Comparison of ENCODE assay signal across 26 cellular contexts in the genomic region with DNA sequence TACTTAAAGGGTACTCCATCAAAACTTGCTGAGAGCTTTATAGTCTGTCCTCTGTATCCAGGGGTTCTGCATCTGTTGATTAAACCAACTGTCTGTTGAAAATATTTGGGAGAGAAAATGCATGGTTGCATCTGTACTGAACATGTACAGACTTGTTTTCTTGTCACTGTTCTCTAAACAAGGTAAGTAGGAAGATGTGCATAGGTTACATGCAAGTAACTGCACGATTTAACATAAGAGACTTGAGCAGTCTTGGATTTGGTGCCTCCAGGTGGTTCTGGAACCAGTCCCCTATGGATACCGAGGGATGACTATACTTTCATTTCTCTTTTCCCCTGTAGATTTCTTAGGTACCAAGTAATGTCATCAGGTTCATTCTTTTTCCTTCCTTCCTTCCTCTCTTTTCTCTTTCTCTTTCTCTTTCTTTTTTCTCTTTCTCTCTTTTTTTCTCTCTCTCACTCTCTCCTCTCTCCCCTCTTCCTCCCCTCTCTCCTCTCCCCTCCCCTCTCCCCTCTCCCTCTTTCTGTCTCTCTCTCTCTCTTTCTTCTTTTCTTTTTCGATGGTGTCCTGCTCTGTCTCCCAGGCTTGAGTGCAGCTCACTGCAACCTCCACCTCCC. TPM values are rescaled to one million over a fixed set of nuclear protein-coding genes. Genes with fewer than 3 reads are reported as not detected.
DNase-seq lines count a peak whose midpoint lies in the region; ATAC-seq and TF ChIP-seq lines count a peak whose summit lies in the region.
"Had no signal": no experiment of that assay in that cellular context is flagged by ENCODE, and none has a peak within 500 bp of the region (broad histone marks: within the 10 kb centered on the region; RNA-seq: fewer than 3 reads in every experiment).

No MANE protein-coding gene starts in this region.

- no peak for TF ChIP-seq POLR2A in thyroid gland (IDR thresholded peaks at IDR 0.05)

- DNase-seq in CD8-positive, alpha-beta T cell, result no peak
- no peak for DNase-seq in DND-41
- DNase-seq in activated T-helper 1 cell treated with anti-CD3 and anti-CD28 coated beads, Interleukin-12 subunit alpha, Interleukin-12 subunit beta, Interleukin-2, Interleukin-4 antibody, amounts not matched to agents 30 ng/mL and 10 ng/mL and 1 ng/mL, durations not matched to agents 14 hours and 24 hours and 36 hours (ENCODE audit: low spot score), result no peak
- DNase-seq in foreskin keratinocyte, result peak; percentile 39 to 65
- no peak for DNase-seq in kidney tubule cell (ENCODE audit: low spot score)
- DNase-seq in NOMO-1 (lab: John Stamatoyannopoulos, UW; ENCODE audit: unreplicated experiment in 2 of 2), result no peak
- no peak for DNase-seq in thyroid gland
- DNase-seq: activated T-cell treated with anti-CD3 and anti-CD28 coated beads, Interleukin-2, amount 50 U/mL, for 24 hours; EL; erythroblast; HFFc6; hypothalamus; left ventricle myocardium superior; NCI-H1105 treated with DMSO at 0.1 percent for 48 hours; NCI-H2029 treated with DMSO at 0.1 percent for 48 hours; NCI-H345; NCI-H748 treated with DMSO at 0.1 percent for 48 hours; right cardiac atrium; stimulated activated CD4-positive, alpha-beta T cell treated with anti-CD3 and anti-CD28 coated beads, Interleukin-4, amount 100 ng/mL, for 24 hours; stimulated activated naive CD4-positive, alpha-beta T cell treated with Interleukin-2 at 50 U/mL for 16 hours; T1000 had no signal

- peaks cover 39% of the 10 kb centered on the region for H4K20me1 ChIP-seq in DND-41 (ENCODE audit: insufficient read depth, low read length)

- H3K4me3 ChIP-seq in CD8-positive, alpha-beta T cell (ENCODE audit: low read depth, low read length), result no peak overlapping the region
- no peak overlapping the region for H3K4me3 ChIP-seq in DND-41 (ENCODE audit: low read depth in 1 of 2, low read length in 2 of 2)
- H3K4me3 ChIP-seq in thyroid gland (replicated peaks in 1 of 3), result no peak overlapping the region

- H3K36me3 ChIP-seq in CD8-positive, alpha-beta T cell (ENCODE audit: insufficient read depth, low read length), result peaks cover 30% of the 10 kb centered on the region
- H3K36me3 ChIP-seq in DND-41 (ENCODE audit: insufficient read depth, low read length), result peaks cover 60% of the 10 kb centered on the region
- peaks cover 21 to 25% of the 10 kb centered on the region in 2 donors for H3K36me3 ChIP-seq in thyroid gland

- H3K9ac ChIP-seq in DND-41 (ENCODE audit: low read depth, low read length), result no peak overlapping the region
- H3K9ac ChIP-seq: parathyroid adenoma had no signal

- CTCF ChIA-PET in CD8-positive, alpha-beta T cell (lab: Charles Lee), result no interaction called here

- no peaks in the 10 kb centered on the region for H3K27me3 ChIP-seq in CD8-positive, alpha-beta T cell (ENCODE audit: insufficient read depth, low read length)
- no peaks in the 10 kb centered on the region for H3K27me3 ChIP-seq in DND-41 (ENCODE audit: insufficient read depth, low read length, poor library complexity)
- H3K27me3 ChIP-seq in foreskin keratinocyte, result no peaks in the 10 kb centered on the region
- no peaks in the 10 kb centered on the region for H3K27me3 ChIP-seq in thyroid gland

- H3K79me2 ChIP-seq in DND-41 (ENCODE audit: insufficient read depth, low read length), result peaks cover 46% of the 10 kb centered on the region

- WGBS in thyroid gland, 2 donors, result 88 to 89% methylated on average over 3 of the region's 3 CpGs

- intact Hi-C loops in CD8-positive, alpha-beta T cell (cut with DNase I, micrococcal nuclease), result no loop called here
- intact Hi-C loops in activated T-helper 1 cell treated with anti-CD3 and anti-CD28 coated beads, Interleukin-12 subunit alpha, Interleukin-12 subunit beta, Interleukin-2, Interleukin-4 antibody, amounts not matched to agents 30 ng/mL and 10 ng/mL and 1 ng/mL, durations not matched to agents 14 hours and 24 hours and 36 hours (cut with micrococcal nuclease), result no loop called here
- intact Hi-C loops in thyroid gland (cut with DNase I), result no loop called here

- H3K4me1 Mint-ChIP-seq in CD8-positive, alpha-beta T cell (ENCODE audit: low read depth), result peaks cover 45% of the 10 kb centered on the region
- peaks cover 61% of the 10 kb centered on the region for H3K4me1 Mint-ChIP-seq in activated T-helper 1 cell treated with anti-CD3 and anti-CD28 coated beads, Interleukin-12 subunit alpha, Interleukin-12 subunit beta, Interleukin-2, Interleukin-4 antibody, amounts not matched to agents 30 ng/mL and 10 ng/mL and 1 ng/mL, durations not matched to agents 14 hours and 24 hours and 36 hours (ENCODE audit: low read depth)
- H3K4me1 Mint-ChIP-seq: CD14-positive monocyte, nephron had no signal

- H3K9me3 Mint-ChIP-seq in CD8-positive, alpha-beta T cell, result no peaks in the 10 kb centered on the region
- no peaks in the 10 kb centered on the region for H3K9me3 Mint-ChIP-seq in activated T-helper 1 cell treated with anti-CD3 and anti-CD28 coated beads, Interleukin-12 subunit alpha, Interleukin-12 subunit beta, Interleukin-2, Interleukin-4 antibody, amounts not matched to agents 30 ng/mL and 10 ng/mL and 1 ng/mL, durations not matched to agents 14 hours and 24 hours and 36 hours
- H3K9me3 Mint-ChIP-seq: activated naive CD4-positive, alpha-beta T cell treated with anti-CD3 and anti-CD28 coated beads, Interleukin-2, amount 50 U/mL, for 72 hours; activated T-cell treated with anti-CD3 and anti-CD28 coated beads, Interleukin-2, amount 50 U/mL, for 24 hours; CD14-positive monocyte; HFFc6 had no signal

- no peak overlapping the region for H3K4me3 Mint-ChIP-seq in CD8-positive, alpha-beta T cell
- peak overlapping the region; percentile 11 for H3K4me3 Mint-ChIP-seq in activated T-helper 1 cell treated with anti-CD3 and anti-CD28 coated beads, Interleukin-12 subunit alpha, Interleukin-12 subunit beta, Interleukin-2, Interleukin-4 antibody, amounts not matched to agents 30 ng/mL and 10 ng/mL and 1 ng/mL, durations not matched to agents 14 hours and 24 hours and 36 hours
- H3K4me3 Mint-ChIP-seq: activated T-cell treated with anti-CD3 and anti-CD28 coated beads, Interleukin-2, amount 50 U/mL, for 24 hours; CD14-positive monocyte; HFFc6; nephron had no signal

- peak overlapping the region; percentile 1 for H3K27ac Mint-ChIP-seq in CD8-positive, alpha-beta T cell
- peak overlapping the region; percentile 71 for H3K27ac Mint-ChIP-seq in activated T-helper 1 cell treated with anti-CD3 and anti-CD28 coated beads, Interleukin-12 subunit alpha, Interleukin-12 subunit beta, Interleukin-2, Interleukin-4 antibody, amounts not matched to agents 30 ng/mL and 10 ng/mL and 1 ng/mL, durations not matched to agents 14 hours and 24 hours and 36 hours
- H3K27ac Mint-ChIP-seq: activated T-cell treated with anti-CD3 and anti-CD28 coated beads, Interleukin-2, amount 50 U/mL, for 24 hours; nephron had no signal

- POLR2A ChIA-PET in CD8-positive, alpha-beta T cell (lab: Charles Lee), result interaction anchor here (0.9 kb wide), 1 partner anchor 70 kb away, joined by 3 read pairs; no protein-coding TSS in a partner anchor

- H3K4me1 ChIP-seq in CD8-positive, alpha-beta T cell (ENCODE audit: insufficient read depth, low read length), result peaks cover 22% of the 10 kb centered on the region
- H3K4me1 ChIP-seq in DND-41 (ENCODE audit: insufficient read depth, low read length) (no peaks in the 10 kb centered on the region), foreskin keratinocyte (peaks cover 13% of the 10 kb centered on the region), thyroid gland (no peaks in the 10 kb centered on the region)
- H3K4me1 ChIP-seq: parathyroid adenoma had no signal

- no peak for TF ChIP-seq CTCF in CD8-positive, alpha-beta T cell (IDR thresholded peaks at IDR 0.05)
- TF ChIP-seq CTCF in DND-41 (IDR thresholded peaks at IDR 0.05; ENCODE audit: borderline replicate concordance, extremely low read depth, low read length, poor library complexity, severe bottlenecking) (no peak), foreskin keratinocyte (conservative IDR thresholded peaks at IDR 0.05) (peak; percentile 34), thyroid gland (IDR thresholded peaks at IDR 0.05) (no peak)

- no peak for ATAC-seq in CD8-positive, alpha-beta T cell
- no peak for ATAC-seq in DND-41 (ENCODE audit: insufficient read depth, low read depth)
- peak; percentile 69 for ATAC-seq in foreskin keratinocyte
- ATAC-seq: activated naive CD4-positive, alpha-beta T cell treated with anti-CD3 and anti-CD28 coated beads, Interleukin-2, amount 50 U/mL, for 72 hours; left ventricle myocardium superior; right cardiac atrium; Right ventricle myocardium inferior had no signal

- H3K9me3 ChIP-seq in CD8-positive, alpha-beta T cell (ENCODE audit: low read length), result no peaks in the 10 kb centered on the region
- H3K9me3 ChIP-seq in DND-41 (ENCODE audit: insufficient read depth, low read length, severe bottlenecking) (no peaks in the 10 kb centered on the region), thyroid gland (no peaks in the 10 kb centered on the region)

- H3K27me3 Mint-ChIP-seq in CD8-positive, alpha-beta T cell (ENCODE audit: low read depth), result no peaks in the 10 kb centered on the region
- no peaks in the 10 kb centered on the region for H3K27me3 Mint-ChIP-seq in activated T-helper 1 cell treated with anti-CD3 and anti-CD28 coated beads, Interleukin-12 subunit alpha, Interleukin-12 subunit beta, Interleukin-2, Interleukin-4 antibody, amounts not matched to agents 30 ng/mL and 10 ng/mL and 1 ng/mL, durations not matched to agents 14 hours and 24 hours and 36 hours (ENCODE audit: insufficient read depth)
- H3K27me3 Mint-ChIP-seq: activated T-cell treated with anti-CD3 and anti-CD28 coated beads, Interleukin-2, amount 50 U/mL, for 24 hours had no signal

- no peak overlapping the region for H3K27ac ChIP-seq in CD8-positive, alpha-beta T cell (ENCODE audit: low read depth, low read length)
- H3K27ac ChIP-seq in DND-41 (ENCODE audit: low read length) (0 out of 2 replicates have a peak overlapping the region, but pooled peaks have one; percentile 43), foreskin keratinocyte (no peak overlapping the region), thyroid gland (no peak overlapping the region)
- H3K27ac ChIP-seq: parathyroid adenoma had no signal

- no peak overlapping the region for H2AFZ ChIP-seq in DND-41 (ENCODE audit: low read depth, low read length)
- H2AFZ ChIP-seq: parathyroid adenoma had no signal

- no peak overlapping the region for H3K4me2 ChIP-seq in DND-41 (ENCODE audit: insufficient read depth, low read length)

- peaks cover 68% of the 10 kb centered on the region for H3K36me3 Mint-ChIP-seq in CD8-positive, alpha-beta T cell
- H3K36me3 Mint-ChIP-seq in activated T-helper 1 cell treated with anti-CD3 and anti-CD28 coated beads, Interleukin-12 subunit alpha, Interleukin-12 subunit beta, Interleukin-2, Interleukin-4 antibody, amounts not matched to agents 30 ng/mL and 10 ng/mL and 1 ng/mL, durations not matched to agents 14 hours and 24 hours and 36 hours (ENCODE audit: low read depth), result peaks cover 40% of the 10 kb centered on the region

RNA-seq across cellular contexts. Expression of a gene that starts 23.2 kb away (rescaled TPM):
- total RNA-seq in CD8-positive, alpha-beta T cell, result 100 to 1,000 TPM in 1 of 2 experiments, 10 to 100 TPM in 1; 96.7 to 100 TPM
- 29.0 TPM in 2 replicates for total RNA-seq in activated T-helper 1 cell treated with anti-CD3 and anti-CD28 coated beads, Interleukin-12 subunit alpha, Interleukin-12 subunit beta, Interleukin-2, Interleukin-4 antibody, amounts not matched to agents 30 ng/mL and 10 ng/mL and 1 ng/mL, durations not matched to agents 14 hours and 24 hours and 36 hours
- total RNA-seq in foreskin keratinocyte (23.6 and 23.9 TPM in 2 replicates), thyroid gland (10 to 100 TPM; 16.4 to 28.4 (median 17.8) TPM)
- polyA plus RNA-seq in foreskin keratinocyte, result 5.7 and 7.0 TPM in 2 replicates

Comparison
In these comparisons a context has a peak if more than half of its experiments do, and no peak if none do; other contexts are left out.
1. DNase-seq: peak in foreskin keratinocyte (2 of 2); none in CD8-positive, alpha-beta T cell (0 of 7), DND-41 (single experiment), activated T-helper 1 cell treated with anti-CD3 and anti-CD28 coated beads, Interleukin-12 subunit alpha, Interleukin-12 subunit beta, Interleukin-2, Interleukin-4 antibody, amounts not matched to agents 30 ng/mL and 10 ng/mL and 1 ng/mL, durations not matched to agents 14 hours and 24 hours and 36 hours (single experiment), kidney tubule cell (single experiment), NOMO-1 (0 of 2) and thyroid gland (0 of 2).